ENCODE assay signal across 10 cellular contexts in genomic region chr20:38094968-38095689, GRCh38.
DNase-seq lines count a peak whose midpoint lies in the region; ATAC-seq, FAIRE-seq and TF ChIP-seq lines count a peak whose summit lies in the region.
"Had no signal": no experiment of that assay in that cellular context is flagged by ENCODE, and none has a peak within 500 bp of the region (broad histone marks: within the 10 kb centered on the region; RNA-seq: fewer than 3 reads in every experiment).

No MANE protein-coding gene starts in this region.

- TF ChIP-seq CTCF in Caco-2 (IDR thresholded peaks at IDR 0.05; ENCODE audit: insufficient read depth in 1 of 2, low read depth in 1 of 2, low read length in 1 of 2, severe bottlenecking in 1 of 2, unreplicated experiment in 1 of 2) (no peak), endothelial cell of umbilical vein (IDR thresholded peaks at IDR 0.05; ENCODE audit: extremely low read depth in 1 of 2, insufficient read depth in 1 of 2, low read depth in 1 of 2, low read length in 2 of 2) (no peak), neutrophil (IDR thresholded peaks at IDR 0.05) (no peak), GM10248 (IDR thresholded peaks at IDR 0.05; ENCODE audit: control extremely low read depth, extremely low read depth, low read depth, missing control alignments) (no peak)

- ATAC-seq in GM21723 (IDR thresholded peaks at IDR 0.05; ENCODE audit: unreplicated experiment), result no peak

- H3K4me2 ChIP-seq in endothelial cell of umbilical vein (ENCODE audit: insufficient read depth, low read length), result peak overlapping the region; percentile 14
- H3K4me2 ChIP-seq: KMS-11 had no signal

- peaks cover 32% of the 10 kb centered on the region for H3K36me3 Mint-ChIP-seq in Caco-2 (ENCODE audit: insufficient read depth, unreplicated experiment)

- no peaks in the 10 kb centered on the region for H3K27me3 Mint-ChIP-seq in Caco-2 (ENCODE audit: insufficient read depth, unreplicated experiment)

- H3K9me3 Mint-ChIP-seq in Caco-2 (ENCODE audit: unreplicated experiment), result peaks cover 10% of the 10 kb centered on the region

- H3K27ac Mint-ChIP-seq in Caco-2 (ENCODE audit: unreplicated experiment), result peak overlapping the region; percentile 20

- no peak for TF ChIP-seq POLR2A in endothelial cell of umbilical vein (IDR thresholded peaks at IDR 0.05; ENCODE audit: low read depth, low read length)

- dilution Hi-C loops in endothelial cell of umbilical vein (cut with MboI; ENCODE audit: extremely low pct_ligation_motif_present, low sequenced_read_pairs), result no loop called here

- no peaks in the 10 kb centered on the region for H4K20me1 ChIP-seq in endothelial cell of umbilical vein (replicated peaks; ENCODE audit: control insufficient read depth, extremely low read depth, insufficient read depth, low read length)

- H3K36me3 ChIP-seq in Caco-2 (ENCODE audit: control insufficient read depth, insufficient read depth, low read length) (no peaks in the 10 kb centered on the region), endothelial cell of umbilical vein (ENCODE audit: control insufficient read depth in 2 of 2, extremely low read depth in 1 of 2, insufficient read depth in 2 of 2, low read length in 2 of 2) (no peaks in the 10 kb centered on the region), neutrophil (peaks cover 8% of the 10 kb centered on the region)

- H3K9ac ChIP-seq in endothelial cell of umbilical vein (replicated peaks; ENCODE audit: extremely low read depth, insufficient read depth, low read length), result no peak overlapping the region
- H3K9ac ChIP-seq: KMS-11 had no signal

- peaks cover 8% of the 10 kb centered on the region for H3K4me1 Mint-ChIP-seq in Caco-2 (ENCODE audit: low read depth, unreplicated experiment)

- H3K27ac ChIP-seq in endothelial cell of umbilical vein (ENCODE audit: insufficient read depth, low read depth, low read length) (peak overlapping the region; percentile 74), neutrophil (peak overlapping the region; percentile 89)
- H3K27ac ChIP-seq: KMS-11 had no signal

- H3K4me1 ChIP-seq in Caco-2 (peaks cover 8% of the 10 kb centered on the region; the same call in 1 of the 2 replicates), endothelial cell of umbilical vein (ENCODE audit: control insufficient read depth, extremely low read depth, insufficient read depth, low read length) (peaks cover 45% of the 10 kb centered on the region), neutrophil (ENCODE audit: control insufficient read depth in 1 of 2, insufficient read depth in 1 of 2, low read depth in 1 of 2, low read length in 1 of 2) (peaks cover 42 to 50% of the 10 kb centered on the region in 2 experiments)

- intact Hi-C loops in Caco-2 (cut with micrococcal nuclease; ENCODE audit: unreplicated experiment), result loop anchor here (1.0 kb wide), 1 partner anchor 28 kb away; no protein-coding TSS in a partner anchor
- intact Hi-C loops in endothelial cell of umbilical vein (cut with micrococcal nuclease), result no loop called here

- FAIRE-seq in endothelial cell of umbilical vein (lab: Jason Lieb, UNC), result no peak
- FAIRE-seq: H1 had no signal

- POLR2A ChIA-PET in Caco-2 (lab: Charles Lee) (no interaction called here), endothelial cell of umbilical vein (lab: Charles Lee) (interaction anchor here (0.5 kb wide), 1 partner anchor 26 kb away, joined by 3 read pairs; no protein-coding TSS in a partner anchor), GM10248 (lab: Yijun Ruan, JAX) (interaction anchor here (1.2 kb wide), 1 partner anchor 19 kb away, joined by 3 read pairs; no protein-coding TSS in a partner anchor)

- H3K4me3 Mint-ChIP-seq in Caco-2 (ENCODE audit: unreplicated experiment), result no peak overlapping the region

- H3K27me3 ChIP-seq in Caco-2 (replicated peaks; ENCODE audit: control insufficient read depth, insufficient read depth, low read length), result no peaks in the 10 kb centered on the region
- no peaks in the 10 kb centered on the region for H3K27me3 ChIP-seq in endothelial cell of umbilical vein (ENCODE audit: control insufficient read depth in 2 of 2, insufficient read depth in 2 of 2, low read length in 2 of 2)
- no peaks in the 10 kb centered on the region for H3K27me3 ChIP-seq in neutrophil

- no peaks in the 10 kb centered on the region for H3K9me1 ChIP-seq in endothelial cell of umbilical vein (replicated peaks; ENCODE audit: control insufficient read depth, extremely low read depth, insufficient read depth, low read length)

- H2AFZ ChIP-seq in endothelial cell of umbilical vein (ENCODE audit: low read depth, low read length), result no peak overlapping the region

- H3K4me3 ChIP-seq in Caco-2 (ENCODE audit: low read depth, low read length) (no peak overlapping the region), endothelial cell of umbilical vein (replicated peaks in 1 of 3; ENCODE audit: insufficient read depth in 1 of 3, low read depth in 1 of 3, low read length in 3 of 3) (no peak overlapping the region), neutrophil (ENCODE audit: low read depth in 1 of 2, low read length in 1 of 2) (no peak overlapping the region)

- BruUV-seq in Caco-2 (replicated peaks; lab: Mats Ljungman, UMichigan) (no TSS peak), endothelial cell of umbilical vein (replicated peaks; lab: Mats Ljungman, UMichigan) (no TSS peak)

- no peaks in the 10 kb centered on the region for H3K79me2 ChIP-seq in endothelial cell of umbilical vein (ENCODE audit: control insufficient read depth, insufficient read depth, low read length)

- DNase-seq in Caco-2 (no peak), NAMALWA (ENCODE audit: low spot score) (peak; percentile 19), endothelial cell of umbilical vein (ENCODE audit: low read depth, low spot score) (no peak), GM10248 (ENCODE audit: extremely low spot score) (no peak), NCI-H524 treated with DMSO at 0.1 percent for 48 hours (lab: John Stamatoyannopoulos, UW) (no peak)
- no peak for DNase-seq in activated CD4-positive, alpha-beta T cell treated with anti-CD3 and anti-CD28 coated beads for 48 hours

- CTCF ChIA-PET in Caco-2 (lab: Charles Lee), result no interaction called here
- CTCF ChIA-PET in endothelial cell of umbilical vein (lab: Charles Lee), result interaction anchor here (4.2 kb wide), 1 partner anchor 22 kb away, joined by 20 read pairs; no protein-coding TSS in a partner anchor
- CTCF ChIA-PET in GM10248 (lab: Yijun Ruan, JAX), result interaction anchor here (0.6 to 15.4 kb wide), 5 partner anchors 17 to 69 kb away, joined by 3 to 144 read pairs (median 5); no protein-coding TSS in a partner anchor

- H3K9me3 ChIP-seq in Caco-2 (0 out of 2 replicates have a peak, but pooled peaks cover 2% of the 10 kb centered on the region), endothelial cell of umbilical vein (replicated peaks; ENCODE audit: control insufficient read depth, insufficient read depth, low read length) (no peaks in the 10 kb centered on the region), neutrophil (no peaks in the 10 kb centered on the region)

TF ChIP-seq in endothelial cell of umbilical vein, 7 proteins besides CTCF, POLR2A, EP300 and RAD21:
- TF ChIP-seq MAX (IDR thresholded peaks at IDR 0.05; ENCODE audit: insufficient read depth, insufficient read length) (no peak), GATA2 (IDR thresholded peaks at IDR 0.05; ENCODE audit: insufficient read depth, insufficient read length, low read depth, low read length) (no peak), POLR2AphosphoS5 (IDR thresholded peaks at IDR 0.05; ENCODE audit: insufficient read depth, low read depth, low read length) (no peak), FOS (IDR thresholded peaks at IDR 0.05; ENCODE audit: borderline replicate concordance, insufficient read depth, low read length) (no peak), JUN (IDR thresholded peaks at IDR 0.05; ENCODE audit: borderline replicate concordance, insufficient read depth, insufficient read length, low read depth) (no peak), EZH2 (IDR thresholded peaks at IDR 0.05; ENCODE audit: borderline replicate concordance, low read depth, low read length, severe bottlenecking) (no peak), MYC (IDR thresholded peaks at IDR 0.05; ENCODE audit: low read depth, low read length) (no peak)
